ENCODE assay signal across 19 cellular contexts in genomic region chr1:222824641-222825040, GRCh38. TPM values are rescaled to one million over a fixed set of nuclear protein-coding genes. Genes with fewer than 3 reads are reported as not detected.
DNase-seq lines count a peak whose midpoint lies in the region; ATAC-seq and TF ChIP-seq lines count a peak whose summit lies in the region.
"Had no signal": no experiment of that assay in that cellular context is flagged by ENCODE, and none has a peak within 500 bp of the region (broad histone marks: within the 10 kb centered on the region; RNA-seq: fewer than 3 reads in every experiment).

No MANE protein-coding gene starts in this region.

- H3T11ph ChIP-seq in H9 (ENCODE audit: low read length) = no peak overlapping the region

- H3K4me3 ChIP-seq in retinal pigment epithelial cell (ENCODE audit: low read length) = peak overlapping the region; percentile 7
- H3K4me3 ChIP-seq in H7 (ENCODE audit: insufficient read depth, low read depth, low read length) = no peak overlapping the region
- H3K4me3 ChIP-seq: heart right ventricle, skin epidermis had no signal

- H2BK20ac ChIP-seq in H9 (ENCODE audit: low read depth, low read length, poor library complexity, severe bottlenecking) = no peak overlapping the region

- H3K79me2 ChIP-seq in H9 (ENCODE audit: insufficient read depth, low read length) = no peaks in the 10 kb centered on the region; the same call in 1 of the 2 replicates

- H3K4me2 ChIP-seq in H9 (ENCODE audit: insufficient read depth, insufficient read length, low read length) = no peak overlapping the region

- DNase-seq in H9 (no peak), NCI-H2227 treated with DMSO at 0.1 percent for 48 hours (lab: John Stamatoyannopoulos, UW) (peak; percentile 70), dedifferentiated amniotic fluid mesenchymal stem cell (ENCODE audit: extremely low spot score) (peak; percentile 31), retinal pigment epithelial cell (ENCODE audit: low read depth) (no peak), NCI-H524 treated with DMSO at 0.1 percent for 48 hours (lab: John Stamatoyannopoulos, UW) (no peak), H7 (no peak)
- no peak for DNase-seq in activated naive CD8-positive, alpha-beta T cell treated with anti-CD3 and anti-CD28 coated beads, Interleukin-2, amount 50 U/mL, for 24 hours
- DNase-seq: activated gamma-delta T cell treated with Interleukin-2 at 50 U/mL for 16 hours; BE2C; effector memory CD8-positive, alpha-beta T cell; heart right ventricle; mammary epithelial cell; naive thymus-derived CD8-positive, alpha-beta T cell; NCI-H1436; posterior cingulate gyrus had no signal

- H3K27me3 ChIP-seq in H9 (ENCODE audit: insufficient read depth, low read length) (no peaks in the 10 kb centered on the region), H7 (ENCODE audit: control insufficient read depth, insufficient read depth, low read length) (no peaks in the 10 kb centered on the region)
- H3K27me3 ChIP-seq: BE2C, heart right ventricle, tibial nerve had no signal

- no peak overlapping the region for H2BK120ac ChIP-seq in H9 (ENCODE audit: low read depth, low read length, poor library complexity, severe bottlenecking)

- no peak overlapping the region for H3K9ac ChIP-seq in H9 (ENCODE audit: extremely low read depth, insufficient read length, low read length)

- no peak overlapping the region for H3K27ac ChIP-seq in H9 (ENCODE audit: insufficient read length, low read depth, low read length)
- H3K27ac ChIP-seq: heart right ventricle, skin epidermis had no signal

- H3K79me1 ChIP-seq in H9 (ENCODE audit: insufficient read depth, low read depth, low read length, poor library complexity, severe bottlenecking) = no peaks in the 10 kb centered on the region

- no peak overlapping the region for H3K4ac ChIP-seq in H9 (ENCODE audit: low read depth, low read length)

- H2BK12ac ChIP-seq in H9 (ENCODE audit: insufficient read length, low read depth, low read length) = no peak overlapping the region

- H4K8ac ChIP-seq in H9 (replicated peaks; ENCODE audit: insufficient read length, low read depth, low read length) = no peak overlapping the region

- H3K56ac ChIP-seq in H9 (ENCODE audit: insufficient read length, low read depth, low read length) = no peak overlapping the region

- no peak overlapping the region for H4K5ac ChIP-seq in H9 (ENCODE audit: insufficient read length, low read depth, low read length)

- H3K36me3 ChIP-seq in H7 (replicated peaks; ENCODE audit: control insufficient read depth, insufficient read depth, low read length) = no peaks in the 10 kb centered on the region
- H3K36me3 ChIP-seq: BE2C, heart right ventricle, tibial nerve had no signal

- peaks cover 22 to 60% of the 10 kb centered on the region in 2 experiments for H3K4me1 Mint-ChIP-seq in H9
- peaks cover 19% of the 10 kb centered on the region for H3K4me1 Mint-ChIP-seq in activated naive CD8-positive, alpha-beta T cell treated with anti-CD3 and anti-CD28 coated beads, Interleukin-2, amount 50 U/mL, for 24 hours

- TF ChIP-seq CTCF in H9 (conservative IDR thresholded peaks at IDR 0.05) (no peak), retinal pigment epithelial cell (conservative IDR thresholded peaks at IDR 0.05; ENCODE audit: low read depth, low read length) (no peak)

- no peak overlapping the region for H3K23ac ChIP-seq in H9 (ENCODE audit: insufficient read length, low read depth, low read length)

- no peak overlapping the region for H2BK15ac ChIP-seq in H9 (ENCODE audit: low read depth, low read length)

- no peak overlapping the region for H3K18ac ChIP-seq in H9 (ENCODE audit: insufficient read length, low read depth, low read length)

- no peaks in the 10 kb centered on the region for H3K23me2 ChIP-seq in H9 (ENCODE audit: insufficient read length, low read depth, low read length, poor library complexity, severe bottlenecking)

- no peak overlapping the region for H2AFZ ChIP-seq in H9 (ENCODE audit: low read length)

- no peaks in the 10 kb centered on the region; the same call in 1 of the 2 replicates for H3K4me1 ChIP-seq in H9 (ENCODE audit: insufficient read depth, low read length)
- H3K4me1 ChIP-seq: BE2C had no signal

- no peaks in the 10 kb centered on the region; a peak in 1 of 5 replicates for H3K9me3 Mint-ChIP-seq in H9
- no peaks in the 10 kb centered on the region for H3K9me3 Mint-ChIP-seq in activated naive CD8-positive, alpha-beta T cell treated with anti-CD3 and anti-CD28 coated beads, Interleukin-2, amount 50 U/mL, for 24 hours
- H3K9me3 Mint-ChIP-seq: effector memory CD8-positive, alpha-beta T cell; naive thymus-derived CD8-positive, alpha-beta T cell; stimulated activated naive CD8-positive, alpha-beta T cell treated with anti-CD3 and anti-CD28 coated beads, Interleukin-15, Interleukin-2, amounts not matched to agents 100 ng/mL and 50 ng/mL, for 24 hours had no signal

- H3K27me3 Mint-ChIP-seq in H9 (ENCODE audit: low read depth) = no peaks in the 10 kb centered on the region
- no peaks in the 10 kb centered on the region for H3K27me3 Mint-ChIP-seq in activated naive CD8-positive, alpha-beta T cell treated with anti-CD3 and anti-CD28 coated beads, Interleukin-2, amount 50 U/mL, for 24 hours
- H3K27me3 Mint-ChIP-seq: effector memory CD8-positive, alpha-beta T cell; naive thymus-derived CD8-positive, alpha-beta T cell; stimulated activated naive CD8-positive, alpha-beta T cell treated with anti-CD3 and anti-CD28 coated beads, Interleukin-15, Interleukin-2, amounts not matched to agents 100 ng/mL and 50 ng/mL, for 24 hours had no signal

- H2BK5ac ChIP-seq in H9 (ENCODE audit: insufficient read length, low read length) = no peak overlapping the region

- H3K9me3 ChIP-seq in H9 (ENCODE audit: control insufficient read depth, low read depth, low read length) = no peaks in the 10 kb centered on the region
- H3K9me3 ChIP-seq: BE2C, heart right ventricle, tibial nerve had no signal

- peak overlapping the region in 1 of 2 experiments; percentile 10; a peak in 1 of 5 replicates for H3K4me3 Mint-ChIP-seq in H9
- H3K4me3 Mint-ChIP-seq in activated naive CD8-positive, alpha-beta T cell treated with anti-CD3 and anti-CD28 coated beads, Interleukin-2, amount 50 U/mL, for 24 hours = no peak overlapping the region
- H3K4me3 Mint-ChIP-seq: effector memory CD8-positive, alpha-beta T cell; naive thymus-derived CD8-positive, alpha-beta T cell; stimulated activated naive CD8-positive, alpha-beta T cell treated with anti-CD3 and anti-CD28 coated beads, Interleukin-15, Interleukin-2, amounts not matched to agents 100 ng/mL and 50 ng/mL, for 24 hours had no signal

- H3K36me3 Mint-ChIP-seq in H9 (ENCODE audit: insufficient read depth in 1 of 3, low read depth in 3 of 3) = no peaks in the 10 kb centered on the region
- peaks cover 3% of the 10 kb centered on the region for H3K36me3 Mint-ChIP-seq in activated naive CD8-positive, alpha-beta T cell treated with anti-CD3 and anti-CD28 coated beads, Interleukin-2, amount 50 U/mL, for 24 hours (ENCODE audit: low read depth)

- no peak overlapping the region for H3K14ac ChIP-seq in H9 (ENCODE audit: insufficient read depth, low read length)

- no CpG with 5 or more reads among the region's 3 CpGs for WGBS in H9 (ENCODE audit: extremely low coverage, insufficient read length, low lambda C conversion rate)

- no peak overlapping the region for H2AK5ac ChIP-seq in H9 (ENCODE audit: insufficient read length, low read length)

- peak overlapping the region in 2 of 3 experiments; percentile 65 to 80; a peak in 4 of 7 replicates for H3K27ac Mint-ChIP-seq in H9
- no peak overlapping the region for H3K27ac Mint-ChIP-seq in activated naive CD8-positive, alpha-beta T cell treated with anti-CD3 and anti-CD28 coated beads, Interleukin-2, amount 50 U/mL, for 24 hours
- H3K27ac Mint-ChIP-seq: effector memory CD8-positive, alpha-beta T cell; naive thymus-derived CD8-positive, alpha-beta T cell; stimulated activated naive CD8-positive, alpha-beta T cell treated with anti-CD3 and anti-CD28 coated beads, Interleukin-15, Interleukin-2, amounts not matched to agents 100 ng/mL and 50 ng/mL, for 24 hours had no signal

- H4K91ac ChIP-seq in H9 (ENCODE audit: insufficient read length, low read depth, low read length) = no peak overlapping the region

- ATAC-seq in activated naive CD8-positive, alpha-beta T cell treated with anti-CD3 and anti-CD28 coated beads, Interleukin-2, amount 50 U/mL, for 24 hours = no peak
- ATAC-seq: effector memory CD8-positive, alpha-beta T cell; heart right ventricle; naive thymus-derived CD8-positive, alpha-beta T cell; Right ventricle myocardium inferior had no signal

- H4K20me1 ChIP-seq in H9 (ENCODE audit: control insufficient read depth, insufficient read depth, insufficient read length) = no peaks in the 10 kb centered on the region

RNA-seq across cellular contexts. Expression of gene DISP1, which starts 9.8 kb away (rescaled TPM):
- total RNA-seq in H9 (2021) = 2.5 and 2.6 TPM in 2 replicates
- 4.0 and 4.8 TPM in 2 replicates for total RNA-seq in H7 (2014; rRNA removed; shearing (Covaris generic))

Comparison
In these comparisons a context has a peak if more than half of its experiments do, and no peak if none do; other contexts are left out.
1. DNase-seq: peak in NCI-H2227 treated with DMSO at 0.1 percent for 48 hours (single experiment) and dedifferentiated amniotic fluid mesenchymal stem cell (single experiment); none in H9 (single experiment), retinal pigment epithelial cell (single experiment), activated naive CD8-positive, alpha-beta T cell treated with anti-CD3 and anti-CD28 coated beads, Interleukin-2, amount 50 U/mL, for 24 hours (single experiment), NCI-H524 treated with DMSO at 0.1 percent for 48 hours (single experiment) and H7 (single experiment).